8 cellular contexts compared by ENCODE assay signal in the genomic region with DNA sequence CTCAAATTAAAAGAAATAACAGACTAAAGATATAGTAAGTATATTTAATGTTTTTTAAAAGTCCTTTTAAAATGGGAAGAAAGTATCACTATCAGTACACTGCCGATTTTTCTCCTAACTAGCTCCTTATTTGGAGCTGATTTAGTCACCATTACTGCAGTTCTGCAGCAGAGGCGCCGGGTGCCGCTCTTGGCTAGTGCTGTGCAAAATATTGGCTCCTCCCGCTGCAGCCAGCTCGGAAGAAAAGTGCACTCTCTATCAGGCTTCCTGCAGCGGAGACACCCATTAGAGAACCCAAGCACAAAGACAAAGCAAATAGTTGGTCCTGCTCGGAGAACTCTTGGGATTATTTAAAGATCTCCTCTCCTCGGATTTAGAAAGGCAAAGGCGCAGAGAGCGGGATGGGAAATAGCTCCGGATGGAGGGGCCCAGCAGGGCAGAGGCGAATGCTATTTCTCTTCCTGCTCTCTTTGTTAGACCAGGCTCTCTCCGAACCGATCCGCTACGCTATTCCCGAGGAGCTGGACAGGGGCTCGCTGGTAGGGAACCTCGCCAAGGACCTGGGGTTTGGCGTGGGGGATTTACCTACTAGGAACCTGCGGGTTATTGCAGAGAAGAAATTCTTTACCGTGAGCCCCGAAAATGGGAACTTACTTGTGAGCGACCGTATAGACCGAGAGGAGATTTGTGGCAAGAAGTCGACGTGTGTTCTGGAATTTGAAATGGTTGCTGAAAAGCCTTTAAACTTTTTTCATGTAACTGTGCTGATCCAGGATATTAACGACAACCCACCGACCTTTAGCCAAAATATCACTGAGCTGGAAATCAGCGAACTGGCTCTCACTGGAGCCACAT. TPM values are rescaled to one million over a fixed set of nuclear protein-coding genes. Genes with fewer than 3 reads are reported as not detected.
A peak's percentile ranks its signal among the peaks of the same experiment; 100 is the strongest.
DNase-seq lines count a peak whose midpoint lies in the region; ATAC-seq and TF ChIP-seq lines count a peak whose summit lies in the region.

A gene (plus strand): TSS at position 249 of the 855 bp plus-strand sequence. CDS start 153 bp downstream, at position 402.

- H3K27ac Mint-ChIP-seq in H9: peak within 1 kb of the TSS in 1 of 3 experiments; percentile 34; a peak in 1 of 7 replicates
- H3K27ac Mint-ChIP-seq in natural killer cell: peak within 1 kb of the TSS in 1 of 2 donors; percentile 58

- H3K23me2 ChIP-seq in H9 (ENCODE audit: insufficient read length, low read depth, low read length, poor library complexity, severe bottlenecking): no peaks in the 10 kb centered on the region

- H3K4me2 ChIP-seq in H9 (ENCODE audit: insufficient read depth, insufficient read length, low read length): no peak within 1 kb of the TSS
- H3K4me2 ChIP-seq in OCI-LY3 (ENCODE audit: low read length): peak within 1 kb of the TSS; percentile 77

- H2BK20ac ChIP-seq in H9 (ENCODE audit: low read depth, low read length, poor library complexity, severe bottlenecking): no peak within 1 kb of the TSS

- H2AFZ ChIP-seq in H9 (ENCODE audit: low read length) (no peak within 1 kb of the TSS), OCI-LY3 (ENCODE audit: low read depth, low read length) (peak within 1 kb of the TSS; percentile 91)

- H3K4ac ChIP-seq in H9 (ENCODE audit: low read depth, low read length): no peak within 1 kb of the TSS

- TF ChIP-seq POLR2A in tibial nerve (IDR thresholded peaks at IDR 0.05): no peak

- H3K4me3 Mint-ChIP-seq in H9 (no peak within 1 kb of the TSS; a peak in 2 of 5 replicates), natural killer cell (peak within 1 kb of the TSS; percentile 82)

- H3K4me1 Mint-ChIP-seq in H9: no peaks in the 10 kb centered on the region
- peaks cover 4 to 7% of the 10 kb centered on the region in 2 donors for H3K4me1 Mint-ChIP-seq in natural killer cell

- H2BK12ac ChIP-seq in H9 (ENCODE audit: insufficient read length, low read depth, low read length): no peak within 1 kb of the TSS

- H3K9ac ChIP-seq in H9 (ENCODE audit: extremely low read depth, insufficient read length, low read length) (no peak within 1 kb of the TSS), OCI-LY3 (ENCODE audit: low read length) (peak within 1 kb of the TSS; percentile 57)

- peak; percentile 32 for DNase-seq in H9
- DNase-seq in dermis blood vessel endothelial cell: peak; percentile 72
- DNase-seq in natural killer cell: no peak
- DNase-seq in tibial nerve (ENCODE audit: low spot score in 2 of 2): no peak
- no peak for DNase-seq in NCI-H524 treated with DMSO at 0.1 percent for 48 hours (lab: John Stamatoyannopoulos, UW)
- DNase-seq in SIG-M5 (lab: John Stamatoyannopoulos, UW): no peak

- no peaks in the 10 kb centered on the region for H4K20me1 ChIP-seq in H9 (ENCODE audit: control insufficient read depth, insufficient read depth, insufficient read length)
- no peaks in the 10 kb centered on the region for H4K20me1 ChIP-seq in OCI-LY3 (ENCODE audit: insufficient read depth, low read length)

- H3K4me3 ChIP-seq in OCI-LY3 (ENCODE audit: low read length) (peak within 1 kb of the TSS; percentile 76), tibial nerve (peak within 1 kb of the TSS in 2 of 4 donors; percentile 8 to 34)

- H4K8ac ChIP-seq in H9 (replicated peaks; ENCODE audit: insufficient read length, low read depth, low read length): no peak within 1 kb of the TSS

- H2BK120ac ChIP-seq in H9 (ENCODE audit: low read depth, low read length, poor library complexity, severe bottlenecking): no peak within 1 kb of the TSS

- H3K4me1 ChIP-seq in H9 (ENCODE audit: insufficient read depth, low read length): no peaks in the 10 kb centered on the region
- no peaks in the 10 kb centered on the region for H3K4me1 ChIP-seq in OCI-LY3 (ENCODE audit: low read length)
- H3K4me1 ChIP-seq in tibial nerve: no peaks in the 10 kb centered on the region

- no peak within 1 kb of the TSS for H3K23ac ChIP-seq in H9 (ENCODE audit: insufficient read length, low read depth, low read length)

- H3K36me3 Mint-ChIP-seq in H9 (ENCODE audit: insufficient read depth in 1 of 3, low read depth in 3 of 3) (peaks cover 35 to 50% (median 47%) of the 10 kb centered on the region in 3 experiments), natural killer cell (peaks cover 4% of the 10 kb centered on the region)

- H4K5ac ChIP-seq in H9 (ENCODE audit: insufficient read length, low read depth, low read length): no peak within 1 kb of the TSS

- peaks cover 38% of the 10 kb centered on the region for H3K9me3 ChIP-seq in H9 (ENCODE audit: control insufficient read depth, low read depth, low read length)
- no peaks in the 10 kb centered on the region for H3K9me3 ChIP-seq in OCI-LY3 (ENCODE audit: insufficient read depth, low read length)
- peaks cover 0 to 100% (median 45%) of the 10 kb centered on the region in 4 donors for H3K9me3 ChIP-seq in tibial nerve

- H3K27me3 Mint-ChIP-seq in H9 (ENCODE audit: low read depth): peaks cover 10% of the 10 kb centered on the region
- peaks cover 58 to 76% of the 10 kb centered on the region in 2 donors for H3K27me3 Mint-ChIP-seq in natural killer cell (ENCODE audit: low read depth in 2 of 2)

- H3K56ac ChIP-seq in H9 (ENCODE audit: insufficient read length, low read depth, low read length): no peak within 1 kb of the TSS

- TF ChIP-seq CTCF in GM12872 (IDR thresholded peaks at IDR 0.05; ENCODE audit: insufficient read depth, low read depth, low read length): peak; percentile 72
- TF ChIP-seq CTCF in H9 (conservative IDR thresholded peaks at IDR 0.05): peak; percentile 44; the same call in 2 of the 3 replicates
- TF ChIP-seq CTCF in OCI-LY3 (IDR thresholded peaks at IDR 0.05; ENCODE audit: low read depth, low read length): peak; percentile 52
- TF ChIP-seq CTCF in natural killer cell (IDR thresholded peaks at IDR 0.05): no peak
- peak in 2 of 5 experiments; percentile 13 to 15 for TF ChIP-seq CTCF in tibial nerve (IDR thresholded peaks at IDR 0.05)

- no peak within 1 kb of the TSS for H3K18ac ChIP-seq in H9 (ENCODE audit: insufficient read length, low read depth, low read length)

- ATAC-seq in natural killer cell: peak; percentile 72 to 79 (median 77)

- H2BK15ac ChIP-seq in H9 (ENCODE audit: low read depth, low read length): no peak within 1 kb of the TSS

- H3K27me3 ChIP-seq in H9 (ENCODE audit: insufficient read depth, low read length) (no peaks in the 10 kb centered on the region), OCI-LY3 (ENCODE audit: low read depth, low read length) (no peaks in the 10 kb centered on the region), tibial nerve (no peaks in the 10 kb centered on the region)

- H3K79me2 ChIP-seq in H9 (ENCODE audit: insufficient read depth, low read length): no peaks in the 10 kb centered on the region
- H3K79me2 ChIP-seq in OCI-LY3 (ENCODE audit: low read length): no peaks in the 10 kb centered on the region

- H3K9me3 Mint-ChIP-seq in H9 (peaks cover 60 to 63% of the 10 kb centered on the region in 2 experiments), natural killer cell (peaks cover 0 to 2% of the 10 kb centered on the region in 2 donors)

- H3K14ac ChIP-seq in H9 (ENCODE audit: insufficient read depth, low read length): no peak within 1 kb of the TSS

- no CpG with 5 or more reads among the region's 32 CpGs for WGBS in H9 (ENCODE audit: extremely low coverage, insufficient read length, low lambda C conversion rate)
- WGBS in tibial nerve, 2 donors: 17 to 26% methylated on average over 32 of the region's 32 CpGs

- no peak within 1 kb of the TSS for H3K27ac ChIP-seq in H9 (ENCODE audit: insufficient read length, low read depth, low read length)
- H3K27ac ChIP-seq in OCI-LY3 (ENCODE audit: low read length): no peak within 1 kb of the TSS
- H3K27ac ChIP-seq in tibial nerve: no peak within 1 kb of the TSS

- no peak within 1 kb of the TSS for H2AK5ac ChIP-seq in H9 (ENCODE audit: insufficient read length, low read length)

- H3K79me1 ChIP-seq in H9 (ENCODE audit: insufficient read depth, low read depth, low read length, poor library complexity, severe bottlenecking): no peaks in the 10 kb centered on the region

- H2BK5ac ChIP-seq in H9 (ENCODE audit: insufficient read length, low read length): no peak within 1 kb of the TSS

- intact Hi-C loops in natural killer cell (cut with micrococcal nuclease): no loop called here

- TF ChIP-seq EP300 in tibial nerve (IDR thresholded peaks at IDR 0.05): no peak

- H4K91ac ChIP-seq in H9 (ENCODE audit: insufficient read length, low read depth, low read length): no peak within 1 kb of the TSS

- no peaks in the 10 kb centered on the region for H3K36me3 ChIP-seq in OCI-LY3 (replicated peaks; ENCODE audit: low read depth, low read length)
- H3K36me3 ChIP-seq in tibial nerve: peaks cover 0 to 23% (median 0%) of the 10 kb centered on the region in 3 donors

- H3T11ph ChIP-seq in H9 (ENCODE audit: low read length): no peak within 1 kb of the TSS

RNA-seq across cellular contexts. Expression of the gene that starts here (rescaled TPM):
- total RNA-seq in H9 (2021) (1.6 and 1.7 TPM in 2 replicates), dermis blood vessel endothelial cell (3.6 and 3.7 TPM in 2 replicates), natural killer cell (under 1 TPM in 2 of 3 donors, not detected in 1; 0.52 to 0.68 TPM), tibial nerve (10 to 100 TPM in 2 of 4 donors, 1 to 10 TPM in 2; 7.8 to 12.4 (median 10.1) TPM)

Comparison
In these comparisons a context has a peak if more than half of its experiments do, and no peak if none do; other contexts are left out.
1. Peak in ATAC-seq in natural killer cell; RNA of the gene not detected or under 1 TPM.
2. DNase-seq: peak in H9 (single experiment) and dermis blood vessel endothelial cell (single experiment); none in natural killer cell (single experiment), tibial nerve (0 of 2), NCI-H524 treated with DMSO at 0.1 percent for 48 hours (single experiment) and SIG-M5 (single experiment).